Comparison of ENCODE assay signal across 8 cellular contexts in genomic region chr3:119239421-119239820, GRCh38. TPM values are rescaled to one million over a fixed set of nuclear protein-coding genes. Genes with fewer than 3 reads are reported as not detected.
DNase-seq lines count a peak whose midpoint lies in the region; ATAC-seq and TF ChIP-seq lines count a peak whose summit lies in the region.

No MANE protein-coding gene starts in this region.

- peak overlapping the region; percentile 48; the same call in 1 of the 2 replicates for H2AFZ ChIP-seq in Karpas-422 (ENCODE audit: low read length)

- TF ChIP-seq POLR2A in breast epithelium (IDR thresholded peaks at IDR 0.05): no peak

- no peaks in the 10 kb centered on the region for H3K27me3 ChIP-seq in BLaER1
- H3K27me3 ChIP-seq in Karpas-422 (ENCODE audit: low read length): no peaks in the 10 kb centered on the region
- H3K27me3 ChIP-seq in breast epithelium: no peaks in the 10 kb centered on the region
- no peaks in the 10 kb centered on the region for H3K27me3 ChIP-seq in muscle layer of colon (ENCODE audit: control insufficient read depth in 1 of 2, insufficient read depth in 2 of 2, low read length in 2 of 2)

- ATAC-seq in GM21526 (IDR thresholded peaks at IDR 0.05; ENCODE audit: low FRiP score, unreplicated experiment): no peak

- DNase-seq in Karpas-422: peak; percentile 59
- DNase-seq in breast epithelium (ENCODE audit: low spot score in 2 of 2): no peak
- DNase-seq in cerebellum (ENCODE audit: low spot score): no peak
- DNase-seq in UCSD-AML1 (lab: John Stamatoyannopoulos, UW; ENCODE audit: unreplicated experiment): no peak
- no peak for DNase-seq in mesenteric fat pad (ENCODE audit: low spot score)

- intact Hi-C loops in breast epithelium (cut with DNase I; ENCODE audit: low total_unique reads): no loop called here

- H3K9ac ChIP-seq in BLaER1: peak overlapping the region; percentile 89
- peak overlapping the region; percentile 88 for H3K9ac ChIP-seq in Karpas-422 (ENCODE audit: low read length)
- H3K9ac ChIP-seq in muscle layer of colon (ENCODE audit: low read length): no peak overlapping the region

- peak overlapping the region; percentile 88 for H3K4me2 ChIP-seq in BLaER1
- H3K4me2 ChIP-seq in Karpas-422 (ENCODE audit: low read depth, low read length, poor library complexity, severe bottlenecking): peak overlapping the region; percentile 99

- no peak for TF ChIP-seq CTCF in breast epithelium (IDR thresholded peaks at IDR 0.05)

- H3K4me3 ChIP-seq in BLaER1: peak overlapping the region; percentile 85
- peak overlapping the region; percentile 96 for H3K4me3 ChIP-seq in Karpas-422 (ENCODE audit: low read length)
- peak overlapping the region; percentile 76 to 83 (median 83) for H3K4me3 ChIP-seq in breast epithelium
- H3K4me3 ChIP-seq in muscle layer of colon (ENCODE audit: low read depth in 1 of 2, low read length in 2 of 2): peak overlapping the region in 1 of 2 donors; percentile 71

- peaks cover 10% of the 10 kb centered on the region; the same call in 1 of the 2 replicates for H3K9me3 ChIP-seq in BLaER1
- H3K9me3 ChIP-seq in Karpas-422 (ENCODE audit: low read length): no peaks in the 10 kb centered on the region
- no peaks in the 10 kb centered on the region for H3K9me3 ChIP-seq in breast epithelium
- H3K9me3 ChIP-seq in muscle layer of colon (ENCODE audit: low read length): no peaks in the 10 kb centered on the region

- H3K36me3 ChIP-seq in BLaER1 (peaks cover 20% of the 10 kb centered on the region), Karpas-422 (ENCODE audit: insufficient read depth, low read length) (peaks cover 10% of the 10 kb centered on the region; the same call in 1 of the 2 replicates), breast epithelium (no peaks in the 10 kb centered on the region), muscle layer of colon (ENCODE audit: insufficient read depth, low read length) (peaks cover 7% of the 10 kb centered on the region)

- no peaks in the 10 kb centered on the region for H3K9me2 ChIP-seq in Karpas-422 (replicated peaks; ENCODE audit: insufficient read depth, low read length)

- H3K79me2 ChIP-seq in Karpas-422 (ENCODE audit: low read length): peaks cover 45% of the 10 kb centered on the region

- peaks cover 56% of the 10 kb centered on the region for H3K4me1 ChIP-seq in BLaER1
- peaks cover 20% of the 10 kb centered on the region for H3K4me1 ChIP-seq in Karpas-422 (ENCODE audit: low read length)
- no peaks in the 10 kb centered on the region for H3K4me1 ChIP-seq in breast epithelium
- H3K4me1 ChIP-seq in muscle layer of colon (ENCODE audit: insufficient read depth, low read length): peaks cover 15% of the 10 kb centered on the region

- no peak overlapping the region for H3K27ac ChIP-seq in BLaER1
- peak overlapping the region; percentile 44 for H3K27ac ChIP-seq in Karpas-422 (ENCODE audit: low read length)
- H3K27ac ChIP-seq in breast epithelium: peak overlapping the region; percentile 43 to 91
- peak overlapping the region; percentile 67 for H3K27ac ChIP-seq in muscle layer of colon (ENCODE audit: low read depth, low read length)

- peaks cover 8% of the 10 kb centered on the region; the same call in 1 of the 2 replicates for H4K20me1 ChIP-seq in BLaER1
- H4K20me1 ChIP-seq in Karpas-422 (ENCODE audit: insufficient read depth, low read depth, low read length): no peaks in the 10 kb centered on the region

RNA-seq across cellular contexts. Expression of gene B4GALT4, which starts 1.3 kb away (rescaled TPM):
- total RNA-seq in Karpas-422 (2014; rRNA removed; shearing (Covaris generic); ENCODE audit: low replicate concordance): 9.8 and 11.7 TPM in 2 replicates
- total RNA-seq in breast epithelium (10 to 100 TPM; 14.1 to 22.5 (median 19.3) TPM), cerebellum (7.9 TPM), mesenteric fat pad (15.0 TPM)

RNA-seq across cellular contexts. Expression of gene ARHGAP31, which starts 54.8 kb away (rescaled TPM):
- total RNA-seq in Karpas-422 (2014; rRNA removed; shearing (Covaris generic); ENCODE audit: low replicate concordance): 1.2 TPM in 1 of 2 replicates, not detected in the other
- 10 to 100 TPM; 11.6 to 19.3 (median 18.2) TPM for total RNA-seq in breast epithelium
- 11.9 TPM for total RNA-seq in cerebellum
- total RNA-seq in mesenteric fat pad: 63.4 TPM
